In the genomic region with DNA sequence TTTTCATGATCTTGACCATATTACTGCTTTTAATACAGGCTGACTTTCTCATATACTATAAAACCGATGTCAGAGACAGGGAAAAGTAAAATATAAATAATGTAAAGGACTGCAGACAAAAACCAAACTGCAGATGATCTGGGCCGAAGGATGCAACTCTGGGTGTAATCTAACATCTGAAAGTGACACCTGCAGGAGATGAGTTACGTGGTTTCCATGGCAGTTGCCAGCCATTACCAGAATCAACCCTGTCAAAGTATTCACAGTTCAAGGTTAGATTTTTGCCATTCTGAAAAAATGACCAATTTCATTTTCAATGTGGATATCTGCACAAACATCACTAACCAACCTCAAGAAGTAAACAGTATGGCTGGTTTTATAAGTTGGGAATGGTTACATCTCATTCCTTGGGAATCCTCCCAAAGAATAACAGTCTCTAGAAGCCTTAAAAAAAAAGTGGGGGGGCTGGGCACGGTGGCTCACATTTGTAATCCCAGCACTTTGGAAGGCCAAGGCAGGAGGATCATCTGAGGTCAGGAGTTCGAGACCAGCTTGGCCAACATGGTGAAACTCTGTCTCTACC, we compare ENCODE assay signal across 28 cellular contexts.
"Had no signal": no experiment of that assay in that cellular context is flagged by ENCODE, and none has a peak within 500 bp of the region (broad histone marks: within the 10 kb centered on the region; RNA-seq: fewer than 3 reads in every experiment).

No MANE protein-coding gene starts in this region.

- H3K4me1 Mint-ChIP-seq: memory B cell; mesothelial cell of epicardium; naive B cell; neural progenitor cell; stimulated activated naive CD8-positive, alpha-beta T cell treated with anti-CD3 and anti-CD28 coated beads, Interleukin-15, amount 100 ng/mL, for 72 hours had no signal

- DNase-seq: dermis blood vessel endothelial cell; effector memory CD4-positive, alpha-beta T cell; esophagus squamous epithelium; hypothalamus; immature natural killer cell; islet precursor cell; left colon; mucosa of descending colon; naive B cell; stimulated activated CD4-positive, alpha-beta T cell treated with anti-CD3 and anti-CD28 coated beads, Interleukin-12 subunit alpha, Interleukin-12 subunit beta, amount 100 ng/mL, for 4 hours; stimulated activated CD4-positive, alpha-beta T cell treated with anti-CD3 and anti-CD28 coated beads, Interleukin-1b, Interleukin-23, amount 100 ng/mL, for 48 hours; stimulated activated CD4-positive, alpha-beta T cell treated with anti-CD3 and anti-CD28 coated beads, Interleukin-4, amount 100 ng/mL, for 1 hour; stimulated activated CD8-positive, alpha-beta memory T cell treated with anti-CD3 and anti-CD28 coated beads, Interleukin-4, amount 100 ng/mL, for 48 hours; stimulated activated naive CD4-positive, alpha-beta T cell; stimulated activated naive CD8-positive, alpha-beta T cell treated with anti-CD3 and anti-CD28 coated beads, Interleukin-15, amount 100 ng/mL, for 72 hours; transverse colon had no signal

- H3K9me3 ChIP-seq: esophagus squamous epithelium, mucosa of descending colon, suprapubic skin, transverse colon, vagina had no signal

- H3K36me3 ChIP-seq: neural progenitor cell had no signal

- H3K9me3 Mint-ChIP-seq: immature natural killer cell; memory B cell; mesothelial cell of epicardium; naive B cell; natural killer cell treated with Interleukin-12 subunit alpha and Interleukin-12 subunit beta and Interleukin-15 and Interleukin-18, amount 100 ng/mL, for 72 hours; neural progenitor cell; stimulated activated naive CD8-positive, alpha-beta T cell treated with anti-CD3 and anti-CD28 coated beads, Interleukin-15, amount 100 ng/mL, for 72 hours had no signal

- ATAC-seq: left colon; mucosa of descending colon; natural killer cell treated with Interleukin-12 subunit alpha and Interleukin-12 subunit beta and Interleukin-15 and Interleukin-18, amount 100 ng/mL, for 72 hours; sciatic nerve; stimulated activated naive CD8-positive, alpha-beta T cell treated with anti-CD3 and anti-CD28 coated beads, Interleukin-15, amount 100 ng/mL, for 72 hours had no signal

- H3K27me3 ChIP-seq: esophagus squamous epithelium, neural progenitor cell, suprapubic skin, transverse colon, vagina had no signal

- H3K4me3 ChIP-seq: coronary artery, esophagus squamous epithelium, lung, mucosa of descending colon, neural progenitor cell, smooth muscle cell, suprapubic skin, transverse colon, vagina had no signal

- H2AFZ ChIP-seq: neural progenitor cell, parathyroid adenoma had no signal

- H3K27ac ChIP-seq: coronary artery, esophagus squamous epithelium, neural progenitor cell, parathyroid adenoma, suprapubic skin, transverse colon, vagina had no signal

- H3K79me2 ChIP-seq: parathyroid adenoma had no signal

- H3K9ac ChIP-seq: neural progenitor cell, parathyroid adenoma had no signal

- H3K27ac Mint-ChIP-seq: immature natural killer cell; memory B cell; mesothelial cell of epicardium; naive B cell; natural killer cell treated with Interleukin-12 subunit alpha and Interleukin-12 subunit beta and Interleukin-15 and Interleukin-18, amount 100 ng/mL, for 72 hours; neural progenitor cell; progenitor cell of endocrine pancreas had no signal

- H3K27me3 Mint-ChIP-seq: memory B cell; naive B cell; natural killer cell treated with Interleukin-12 subunit alpha and Interleukin-12 subunit beta and Interleukin-15 and Interleukin-18, amount 100 ng/mL, for 72 hours; progenitor cell of endocrine pancreas; stimulated activated naive CD8-positive, alpha-beta T cell treated with anti-CD3 and anti-CD28 coated beads, Interleukin-15, amount 100 ng/mL, for 72 hours had no signal

- H3K4me3 Mint-ChIP-seq: immature natural killer cell; memory B cell; mesothelial cell of epicardium; naive B cell; natural killer cell treated with Interleukin-12 subunit alpha and Interleukin-12 subunit beta and Interleukin-15 and Interleukin-18, amount 100 ng/mL, for 72 hours; neural progenitor cell; stimulated activated naive CD8-positive, alpha-beta T cell treated with anti-CD3 and anti-CD28 coated beads, Interleukin-15, amount 100 ng/mL, for 72 hours had no signal

- H3K4me1 ChIP-seq: esophagus squamous epithelium, neural progenitor cell, parathyroid adenoma, suprapubic skin, transverse colon, vagina had no signal

- H3K4me2 ChIP-seq: neural progenitor cell, smooth muscle cell had no signal
